In the genomic region with DNA sequence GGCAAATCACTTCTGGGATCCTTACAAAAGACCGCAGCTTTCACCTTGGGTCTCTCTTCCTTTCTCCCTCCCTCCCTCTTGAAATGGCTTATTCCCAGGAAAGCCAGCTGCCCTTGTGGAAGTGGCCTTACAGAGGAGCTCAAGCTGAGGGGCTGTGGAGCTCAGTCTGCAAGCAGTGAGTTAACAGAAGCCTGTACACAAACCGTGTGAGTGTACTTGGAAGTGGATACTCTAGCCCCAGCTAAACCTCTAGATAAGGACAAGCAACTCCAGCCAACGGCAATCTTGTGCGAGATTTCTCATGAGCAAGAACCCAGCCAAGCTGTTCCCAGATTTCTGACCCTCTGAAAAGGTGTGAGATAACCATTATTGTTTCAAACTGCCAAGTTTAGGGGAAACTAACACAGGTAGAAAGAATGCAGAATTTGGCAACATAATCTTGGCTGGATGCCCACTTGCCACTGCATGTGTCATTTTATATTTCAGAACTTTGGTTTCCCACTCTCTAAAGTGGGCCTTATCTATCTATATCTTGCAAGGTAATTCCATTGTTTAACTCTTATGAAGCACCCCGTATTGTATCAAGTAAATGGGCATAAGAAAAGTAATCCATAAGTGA, we compare ENCODE assay signal across 19 cellular contexts.
A peak's percentile ranks its signal among the peaks of the same experiment; 100 is the strongest.
DNase-seq lines count a peak whose midpoint lies in the region; ATAC-seq and TF ChIP-seq lines count a peak whose summit lies in the region.
"Had no signal": no experiment of that assay in that cellular context is flagged by ENCODE, and none has a peak within 500 bp of the region (broad histone marks: within the 10 kb centered on the region; RNA-seq: fewer than 3 reads in every experiment).

No MANE protein-coding gene starts in this region.

- H4K5ac ChIP-seq in H9 (ENCODE audit: insufficient read length, low read depth, low read length): no peak overlapping the region

- DNase-seq in ELF-1 (ENCODE audit: low read depth, low spot score) (peak; percentile 20), H9 (peak; percentile 37), SK-N-DZ (ENCODE audit: low spot score) (peak; percentile 18), thyroid gland (no peak)
- no peak for DNase-seq in activated naive CD4-positive, alpha-beta T cell treated with anti-CD3 and anti-CD28 coated beads for 36 hours
- DNase-seq: activated CD4-positive, alpha-beta T cell treated with anti-CD3 and anti-CD28 coated beads, Interleukin-2, amount 50 U/mL, for 1 hour; effector memory CD4-positive, alpha-beta T cell; foreskin fibroblast; NCI-H1436; NCI-H526; SIG-M5; stimulated activated CD4-positive, alpha-beta T cell treated with anti-CD3 and anti-CD28 coated beads, Interleukin-1b, Interleukin-23, amount 100 ng/mL, for 48 hours had no signal

- no peak overlapping the region for H3K4ac ChIP-seq in H9 (ENCODE audit: low read depth, low read length)

- H3K14ac ChIP-seq in H9 (ENCODE audit: insufficient read depth, low read length): no peak overlapping the region

- intact Hi-C loops in thyroid gland (cut with DNase I): no loop called here
- intact Hi-C loops in activated naive CD4-positive, alpha-beta T cell treated with anti-CD3 and anti-CD28 coated beads for 36 hours (cut with micrococcal nuclease): no loop called here

- H4K91ac ChIP-seq in H9 (ENCODE audit: insufficient read length, low read depth, low read length): no peak overlapping the region

- H4K8ac ChIP-seq in H9 (replicated peaks; ENCODE audit: insufficient read length, low read depth, low read length): no peak overlapping the region

- TF ChIP-seq POLR2A in thyroid gland (IDR thresholded peaks at IDR 0.05) (no peak), gastroesophageal sphincter (IDR thresholded peaks at IDR 0.05) (no peak)

- no CpG with 5 or more reads among the region's 5 CpGs for WGBS in H9 (ENCODE audit: extremely low coverage, insufficient read length, low lambda C conversion rate)
- WGBS in thyroid gland, 2 donors: 35 to 46% methylated on average over 5 of the region's 5 CpGs
- WGBS in gastroesophageal sphincter (ENCODE audit: low coverage in 1 of 2), 2 donors: 43 to 55% methylated on average over 3 to 5 of the region's 5 CpGs

- H3K4me1 Mint-ChIP-seq in H9: peaks cover 5 to 9% of the 10 kb centered on the region in 2 experiments
- H3K4me1 Mint-ChIP-seq in activated naive CD4-positive, alpha-beta T cell treated with anti-CD3 and anti-CD28 coated beads for 36 hours (ENCODE audit: low read depth): no peaks in the 10 kb centered on the region
- H3K4me1 Mint-ChIP-seq: memory B cell had no signal

- no peak overlapping the region for H3K23ac ChIP-seq in H9 (ENCODE audit: insufficient read length, low read depth, low read length)

- CTCF ChIA-PET in activated naive CD4-positive, alpha-beta T cell treated with anti-CD3 and anti-CD28 coated beads for 36 hours (lab: Charles Lee): no interaction called here

- H3K27me3 Mint-ChIP-seq in H9 (ENCODE audit: low read depth): no peaks in the 10 kb centered on the region
- no peaks in the 10 kb centered on the region for H3K27me3 Mint-ChIP-seq in activated naive CD4-positive, alpha-beta T cell treated with anti-CD3 and anti-CD28 coated beads for 36 hours (ENCODE audit: low read depth)
- H3K27me3 Mint-ChIP-seq: memory B cell had no signal

- H3K27ac ChIP-seq in H9 (ENCODE audit: insufficient read length, low read depth, low read length): no peak overlapping the region
- peak overlapping the region; percentile 14 for H3K27ac ChIP-seq in iPS-20b (ENCODE audit: low read length)
- no peak overlapping the region for H3K27ac ChIP-seq in thyroid gland
- H3K27ac ChIP-seq in gastroesophageal sphincter: no peak overlapping the region
- H3K27ac ChIP-seq: BLaER1, HL-60, KMS-11 had no signal

- H2BK15ac ChIP-seq in H9 (ENCODE audit: low read depth, low read length): no peak overlapping the region

- no peak overlapping the region for H3K4me3 Mint-ChIP-seq in H9
- H3K4me3 Mint-ChIP-seq in activated naive CD4-positive, alpha-beta T cell treated with anti-CD3 and anti-CD28 coated beads for 36 hours: no peak overlapping the region
- H3K4me3 Mint-ChIP-seq: memory B cell had no signal

- H3K4me3 ChIP-seq in iPS-20b (ENCODE audit: low read length) (no peak overlapping the region), thyroid gland (replicated peaks in 1 of 3) (no peak overlapping the region), gastroesophageal sphincter (no peak overlapping the region)
- H3K4me3 ChIP-seq: BLaER1 had no signal

- no peak overlapping the region for H2BK12ac ChIP-seq in H9 (ENCODE audit: insufficient read length, low read depth, low read length)

- H3K27me3 ChIP-seq in H9 (ENCODE audit: insufficient read depth, low read length) (no peaks in the 10 kb centered on the region), iPS-20b (ENCODE audit: insufficient read depth, low read length) (no peaks in the 10 kb centered on the region), thyroid gland (no peaks in the 10 kb centered on the region), gastroesophageal sphincter (no peaks in the 10 kb centered on the region)
- H3K27me3 ChIP-seq: BLaER1 had no signal

- H3K4me2 ChIP-seq in H9 (ENCODE audit: insufficient read depth, insufficient read length, low read length): no peak overlapping the region
- H3K4me2 ChIP-seq: BLaER1, KMS-11 had no signal

- no peaks in the 10 kb centered on the region for H3K23me2 ChIP-seq in H9 (ENCODE audit: insufficient read length, low read depth, low read length, poor library complexity, severe bottlenecking)

- H2AFZ ChIP-seq in H9 (ENCODE audit: low read length): peak overlapping the region; percentile 45

- no peak overlapping the region for H2AK5ac ChIP-seq in H9 (ENCODE audit: insufficient read length, low read length)

- no peak overlapping the region for H2BK120ac ChIP-seq in H9 (ENCODE audit: low read depth, low read length, poor library complexity, severe bottlenecking)

- TF ChIP-seq EP300 in gastroesophageal sphincter (IDR thresholded peaks at IDR 0.05): no peak

- H3K79me2 ChIP-seq in H9 (ENCODE audit: insufficient read depth, low read length): no peaks in the 10 kb centered on the region

- no peak overlapping the region for H2BK20ac ChIP-seq in H9 (ENCODE audit: low read depth, low read length, poor library complexity, severe bottlenecking)

- H2BK5ac ChIP-seq in H9 (ENCODE audit: insufficient read length, low read length): no peak overlapping the region

- TF ChIP-seq CTCF in H9 (conservative IDR thresholded peaks at IDR 0.05) (no peak), thyroid gland (IDR thresholded peaks at IDR 0.05) (no peak), gastroesophageal sphincter (IDR thresholded peaks at IDR 0.05) (no peak)

- no peak for ATAC-seq in gastroesophageal sphincter
- ATAC-seq: activated naive CD4-positive, alpha-beta T cell treated with anti-CD3 and anti-CD28 coated beads, Interleukin-2, amount 50 U/mL, for 72 hours had no signal

- no peaks in the 10 kb centered on the region; the same call in 1 of the 2 replicates for H3K4me1 ChIP-seq in H9 (ENCODE audit: insufficient read depth, low read length)
- peaks cover 8% of the 10 kb centered on the region; the same call in 1 of the 2 replicates for H3K4me1 ChIP-seq in iPS-20b (ENCODE audit: insufficient read depth, low read length)
- H3K4me1 ChIP-seq in thyroid gland: no peaks in the 10 kb centered on the region
- H3K4me1 ChIP-seq in gastroesophageal sphincter: no peaks in the 10 kb centered on the region
- H3K4me1 ChIP-seq: BLaER1 had no signal

- H3K79me1 ChIP-seq in H9 (ENCODE audit: insufficient read depth, low read depth, low read length, poor library complexity, severe bottlenecking): no peaks in the 10 kb centered on the region

- no peak overlapping the region for H3K56ac ChIP-seq in H9 (ENCODE audit: insufficient read length, low read depth, low read length)

- no peaks in the 10 kb centered on the region for H3K36me3 Mint-ChIP-seq in H9 (ENCODE audit: insufficient read depth in 1 of 3, low read depth in 3 of 3)
- no peaks in the 10 kb centered on the region for H3K36me3 Mint-ChIP-seq in activated naive CD4-positive, alpha-beta T cell treated with anti-CD3 and anti-CD28 coated beads for 36 hours (ENCODE audit: low read depth)
- H3K36me3 Mint-ChIP-seq: activated naive CD4-positive, alpha-beta T cell treated with anti-CD3 and anti-CD28 coated beads, Interleukin-2, amount 50 U/mL, for 72 hours; memory B cell had no signal

- H3T11ph ChIP-seq in H9 (ENCODE audit: low read length): peak overlapping the region; percentile 43

- H3K27ac Mint-ChIP-seq in H9: peak overlapping the region; percentile 52 to 74 (median 65); a peak in 4 of 7 replicates
- no peak overlapping the region for H3K27ac Mint-ChIP-seq in activated naive CD4-positive, alpha-beta T cell treated with anti-CD3 and anti-CD28 coated beads for 36 hours
- H3K27ac Mint-ChIP-seq: activated naive CD4-positive, alpha-beta T cell treated with anti-CD3 and anti-CD28 coated beads, Interleukin-2, amount 50 U/mL, for 72 hours; memory B cell had no signal

- H3K9me3 Mint-ChIP-seq in H9: no peaks in the 10 kb centered on the region
- H3K9me3 Mint-ChIP-seq in activated naive CD4-positive, alpha-beta T cell treated with anti-CD3 and anti-CD28 coated beads for 36 hours: peaks cover 9% of the 10 kb centered on the region

- no peak overlapping the region for H3K18ac ChIP-seq in H9 (ENCODE audit: insufficient read length, low read depth, low read length)

- H3K9ac ChIP-seq in H9 (ENCODE audit: extremely low read depth, insufficient read length, low read length) (no peak overlapping the region), iPS-20b (ENCODE audit: low read depth, low read length) (no peak overlapping the region)
- H3K9ac ChIP-seq: BLaER1, KMS-11 had no signal

- H3K9me3 ChIP-seq in H9 (ENCODE audit: control insufficient read depth, low read depth, low read length) (no peaks in the 10 kb centered on the region), iPS-20b (ENCODE audit: insufficient read depth, low read depth, low read length) (no peaks in the 10 kb centered on the region), thyroid gland (no peaks in the 10 kb centered on the region), gastroesophageal sphincter (no peaks in the 10 kb centered on the region)
- H3K9me3 ChIP-seq: BLaER1 had no signal

- no peaks in the 10 kb centered on the region for H4K20me1 ChIP-seq in H9 (ENCODE audit: control insufficient read depth, insufficient read depth, insufficient read length)
- H4K20me1 ChIP-seq: BLaER1 had no signal

- H3K36me3 ChIP-seq in iPS-20b (ENCODE audit: insufficient read depth, low read depth, low read length) (no peaks in the 10 kb centered on the region), thyroid gland (no peaks in the 10 kb centered on the region), gastroesophageal sphincter (no peaks in the 10 kb centered on the region)
- H3K36me3 ChIP-seq: BLaER1 had no signal

Comparison
In these comparisons a context has a peak if more than half of its experiments do, and no peak if none do; other contexts are left out.
1. DNase-seq: peak in ELF-1 (single experiment), H9 (single experiment) and SK-N-DZ (single experiment); none in thyroid gland (0 of 2) and activated naive CD4-positive, alpha-beta T cell treated with anti-CD3 and anti-CD28 coated beads for 36 hours (single experiment).